ENCODE assay signal across 10 cellular contexts in genomic region chr7:115475774-115476407, GRCh38.
DNase-seq lines count a peak whose midpoint lies in the region; ATAC-seq lines count a peak whose summit lies in the region.
"Had no signal": no experiment of that assay in that cellular context is flagged by ENCODE, and none has a peak within 500 bp of the region (broad histone marks: within the 10 kb centered on the region; RNA-seq: fewer than 3 reads in every experiment).

No MANE protein-coding gene starts in this region.

- H3K9me3 Mint-ChIP-seq in activated naive CD4-positive, alpha-beta T cell treated with anti-CD3 and anti-CD28 coated beads, Interleukin-2, amount 10 ng/mL, durations not matched to agents 7 days and 5 days, result no peaks in the 10 kb centered on the region
- no peaks in the 10 kb centered on the region for H3K9me3 Mint-ChIP-seq in natural killer cell treated with Interleukin-12 subunit alpha and Interleukin-12 subunit beta and Interleukin-15 and Interleukin-18, amount 100 ng/mL, for 72 hours

- no peak for ATAC-seq in natural killer cell treated with Interleukin-12 subunit alpha and Interleukin-12 subunit beta and Interleukin-15 and Interleukin-18, amount 100 ng/mL, for 72 hours

- no peaks in the 10 kb centered on the region for H3K36me3 Mint-ChIP-seq in activated naive CD4-positive, alpha-beta T cell treated with anti-CD3 and anti-CD28 coated beads, Interleukin-2, amount 10 ng/mL, durations not matched to agents 7 days and 5 days
- peaks cover 6% of the 10 kb centered on the region for H3K36me3 Mint-ChIP-seq in natural killer cell treated with Interleukin-12 subunit alpha and Interleukin-12 subunit beta and Interleukin-15 and Interleukin-18, amount 100 ng/mL, for 72 hours

- H3K4me1 ChIP-seq in ES-I3 (ENCODE audit: insufficient read depth, low read length), result peaks cover 11% of the 10 kb centered on the region

- peak; percentile 43 for DNase-seq in HT-29 (ENCODE audit: low spot score)
- DNase-seq in activated naive CD4-positive, alpha-beta T cell treated with anti-CD3 and anti-CD28 coated beads, Interleukin-2, amount 10 ng/mL, durations not matched to agents 7 days and 5 days, result peak; percentile 24
- no peak for DNase-seq in natural killer cell treated with Interleukin-12 subunit alpha and Interleukin-12 subunit beta and Interleukin-15 and Interleukin-18, amount 100 ng/mL, for 72 hours (ENCODE audit: low spot score)
- DNase-seq in NCI-H446 treated with DMSO at 0.1 percent for 48 hours (lab: John Stamatoyannopoulos, UW), result no peak
- no peak for DNase-seq in H4 (ENCODE audit: low spot score)
- no peak for DNase-seq in EL
- no peak for DNase-seq in SW 1271 (lab: John Stamatoyannopoulos, UW)
- DNase-seq: MM.1S; stimulated activated CD4-positive, alpha-beta T cell treated with anti-CD3 and anti-CD28 coated beads, Interleukin-15, amount 100 ng/mL, for 24 hours had no signal

- no peak overlapping the region for H3K27ac Mint-ChIP-seq in activated naive CD4-positive, alpha-beta T cell treated with anti-CD3 and anti-CD28 coated beads, Interleukin-2, amount 10 ng/mL, durations not matched to agents 7 days and 5 days
- H3K27ac Mint-ChIP-seq in natural killer cell treated with Interleukin-12 subunit alpha and Interleukin-12 subunit beta and Interleukin-15 and Interleukin-18, amount 100 ng/mL, for 72 hours, result no peak overlapping the region

- H3K4me1 Mint-ChIP-seq in activated naive CD4-positive, alpha-beta T cell treated with anti-CD3 and anti-CD28 coated beads, Interleukin-2, amount 10 ng/mL, durations not matched to agents 7 days and 5 days, result peaks cover 10% of the 10 kb centered on the region
- H3K4me1 Mint-ChIP-seq in natural killer cell treated with Interleukin-12 subunit alpha and Interleukin-12 subunit beta and Interleukin-15 and Interleukin-18, amount 100 ng/mL, for 72 hours (ENCODE audit: low read depth in 2 of 2), result peaks cover 13 to 23% of the 10 kb centered on the region in 2 donors

- CTCF ChIA-PET in activated naive CD4-positive, alpha-beta T cell treated with anti-CD3 and anti-CD28 coated beads, Interleukin-2, amount 10 ng/mL, durations not matched to agents 7 days and 5 days (lab: Charles Lee), result no interaction called here

- no peaks in the 10 kb centered on the region for H3K36me3 ChIP-seq in ES-I3 (ENCODE audit: insufficient read depth, low read length)

- H3K9ac ChIP-seq in ES-I3 (ENCODE audit: low read depth, low read length), result peak overlapping the region; percentile 20; the same call in 1 of the 2 replicates

- H3K27me3 Mint-ChIP-seq in activated naive CD4-positive, alpha-beta T cell treated with anti-CD3 and anti-CD28 coated beads, Interleukin-2, amount 10 ng/mL, durations not matched to agents 7 days and 5 days, result peaks cover 34% of the 10 kb centered on the region
- H3K27me3 Mint-ChIP-seq in natural killer cell treated with Interleukin-12 subunit alpha and Interleukin-12 subunit beta and Interleukin-15 and Interleukin-18, amount 100 ng/mL, for 72 hours, result peaks cover 29 to 54% of the 10 kb centered on the region in 2 donors

- H3K4me3 Mint-ChIP-seq in activated naive CD4-positive, alpha-beta T cell treated with anti-CD3 and anti-CD28 coated beads, Interleukin-2, amount 10 ng/mL, durations not matched to agents 7 days and 5 days, result no peak overlapping the region
- peak overlapping the region; percentile 33 for H3K4me3 Mint-ChIP-seq in natural killer cell treated with Interleukin-12 subunit alpha and Interleukin-12 subunit beta and Interleukin-15 and Interleukin-18, amount 100 ng/mL, for 72 hours

- H3K9me3 ChIP-seq in ES-I3 (ENCODE audit: control insufficient read depth, insufficient read depth, low read length), result no peaks in the 10 kb centered on the region

Comparison
In these comparisons a context has a peak if more than half of its experiments do, and no peak if none do; other contexts are left out.
1. DNase-seq: peak in HT-29 (single experiment) and activated naive CD4-positive, alpha-beta T cell treated with anti-CD3 and anti-CD28 coated beads, Interleukin-2, amount 10 ng/mL, durations not matched to agents 7 days and 5 days (single experiment); none in natural killer cell treated with Interleukin-12 subunit alpha and Interleukin-12 subunit beta and Interleukin-15 and Interleukin-18, amount 100 ng/mL, for 72 hours (single experiment), NCI-H446 treated with DMSO at 0.1 percent for 48 hours (single experiment), H4 (single experiment), EL (single experiment) and SW 1271 (0 of 2).